Comparison of ENCODE assay signal across 1 cellular context in genomic region chr17:14068542-14069250, GRCh38.
TF ChIP-seq lines count a peak whose summit lies in the region.

No MANE protein-coding gene starts in this region.

TF ChIP-seq in GM23338, 12 proteins besides CTCF, POLR2A, EP300 and RAD21 (continued from another document):
- TF ChIP-seq REST (IDR thresholded peaks at IDR 0.05; ENCODE audit: unreplicated experiment), result no peak
- TF ChIP-seq ZNF114 (CRISPR knock-in tag; IDR thresholded peaks at IDR 0.05), result no peak
